ENCODE assay signal across 10 cellular contexts in the genomic region with DNA sequence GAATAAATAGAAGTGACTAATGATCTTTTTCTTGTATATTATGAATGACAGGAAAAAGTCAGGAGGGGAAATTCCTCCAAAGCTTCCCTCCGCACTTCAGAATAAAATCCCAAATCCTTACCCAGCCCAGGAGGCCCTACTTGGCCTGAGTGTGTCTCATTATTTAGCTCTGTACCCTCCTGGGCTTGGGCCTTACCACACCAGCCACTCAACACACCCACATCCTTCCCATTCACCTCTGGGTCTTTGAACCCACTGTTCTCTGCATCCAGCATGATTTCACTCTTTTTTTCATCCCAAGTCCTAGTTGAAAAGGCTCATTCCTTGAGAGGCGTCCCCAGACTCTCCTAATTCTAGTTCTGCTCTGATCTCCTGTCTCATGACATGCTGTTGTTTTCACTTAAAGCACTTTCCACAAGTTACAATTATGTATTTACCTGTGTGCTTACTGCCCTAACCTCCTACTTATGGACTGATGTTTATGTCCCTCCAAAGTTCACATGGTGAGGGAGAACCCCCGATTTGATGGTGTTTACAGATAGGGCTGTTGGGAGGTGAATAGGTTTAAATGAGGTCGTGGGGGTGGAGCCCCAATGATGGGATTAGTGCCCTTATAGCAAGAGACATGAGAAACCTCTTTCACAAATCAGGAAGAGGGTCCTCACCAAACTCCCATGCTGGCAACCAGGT. TPM values are rescaled to one million over a fixed set of nuclear protein-coding genes. Genes with fewer than 3 reads are reported as not detected.
DNase-seq lines count a peak whose midpoint lies in the region; ATAC-seq and TF ChIP-seq lines count a peak whose summit lies in the region.
"Had no signal": no experiment of that assay in that cellular context is flagged by ENCODE, and none has a peak within 500 bp of the region (broad histone marks: within the 10 kb centered on the region; RNA-seq: fewer than 3 reads in every experiment).

No MANE protein-coding gene starts in this region.

- H2AFZ ChIP-seq in osteoblast (ENCODE audit: low read length) (no peak overlapping the region), neuronal stem cell (ENCODE audit: low read length) (no peak overlapping the region)

- H3K79me1 ChIP-seq in neuronal stem cell (ENCODE audit: low read depth, low read length) = no peaks in the 10 kb centered on the region

- TF ChIP-seq CTCF in endothelial cell (IDR thresholded peaks at IDR 0.05; ENCODE audit: unreplicated experiment) (no peak), osteoblast (IDR thresholded peaks at IDR 0.05; ENCODE audit: extremely low read depth, low read depth, low read length) (no peak)

- H3K36me3 Mint-ChIP-seq in stimulated activated naive CD8-positive, alpha-beta T cell treated with anti-CD3 and anti-CD28 coated beads, Interleukin-15, Interleukin-2, amounts not matched to agents 100 ng/mL and 50 ng/mL, for 24 hours (ENCODE audit: low read depth) = peaks cover 8% of the 10 kb centered on the region
- peaks cover 10% of the 10 kb centered on the region for H3K36me3 Mint-ChIP-seq in endothelial cell (ENCODE audit: low read depth, unreplicated experiment)

- H2BK5ac ChIP-seq in neuronal stem cell (ENCODE audit: low read length) = no peak overlapping the region

- no peak overlapping the region for H3K23ac ChIP-seq in neuronal stem cell (ENCODE audit: low read depth, low read length, poor library complexity)

- H3K9me3 Mint-ChIP-seq in stimulated activated naive CD8-positive, alpha-beta T cell treated with anti-CD3 and anti-CD28 coated beads, Interleukin-15, Interleukin-2, amounts not matched to agents 100 ng/mL and 50 ng/mL, for 24 hours = no peaks in the 10 kb centered on the region
- no peaks in the 10 kb centered on the region for H3K9me3 Mint-ChIP-seq in endothelial cell (ENCODE audit: unreplicated experiment)

- H4K91ac ChIP-seq in neuronal stem cell (ENCODE audit: low read depth, low read length, poor library complexity) = no peak overlapping the region

- H4K8ac ChIP-seq in neuronal stem cell (ENCODE audit: low read depth, low read length) = no peak overlapping the region

- no peak overlapping the region for H2BK12ac ChIP-seq in neuronal stem cell (ENCODE audit: low read length)

- H3K4me3 Mint-ChIP-seq in stimulated activated naive CD8-positive, alpha-beta T cell treated with anti-CD3 and anti-CD28 coated beads, Interleukin-15, Interleukin-2, amounts not matched to agents 100 ng/mL and 50 ng/mL, for 24 hours = no peak overlapping the region
- H3K4me3 Mint-ChIP-seq in endothelial cell (ENCODE audit: unreplicated experiment) = peak overlapping the region; percentile 5

- peaks cover 60% of the 10 kb centered on the region for H3K79me2 ChIP-seq in osteoblast (ENCODE audit: insufficient read depth, low read length)

- no peaks in the 10 kb centered on the region for H4K20me1 ChIP-seq in osteoblast (ENCODE audit: insufficient read depth, low read length)

- H3K4me1 ChIP-seq in osteoblast (ENCODE audit: insufficient read depth, low read length) (peaks cover 84% of the 10 kb centered on the region), neuronal stem cell (ENCODE audit: control insufficient read depth in 2 of 2, insufficient read depth in 1 of 2, low read depth in 1 of 2, low read length in 2 of 2) (peaks cover 20 to 24% of the 10 kb centered on the region in 2 donors)

- H3K27ac ChIP-seq in osteoblast (ENCODE audit: low read depth, low read length) (peak overlapping the region; percentile 99), neuronal stem cell (replicated peaks; ENCODE audit: low read length) (no peak overlapping the region)

- H3K27me3 Mint-ChIP-seq in stimulated activated naive CD8-positive, alpha-beta T cell treated with anti-CD3 and anti-CD28 coated beads, Interleukin-15, Interleukin-2, amounts not matched to agents 100 ng/mL and 50 ng/mL, for 24 hours = no peaks in the 10 kb centered on the region
- peaks cover 4% of the 10 kb centered on the region for H3K27me3 Mint-ChIP-seq in endothelial cell (ENCODE audit: unreplicated experiment)

- peak overlapping the region; percentile 15 for H3K4me2 ChIP-seq in osteoblast (ENCODE audit: insufficient read depth, low read length)
- H3K4me2 ChIP-seq in neuronal stem cell (ENCODE audit: insufficient read depth, low read length, poor library complexity, severe bottlenecking) = no peak overlapping the region

- H2BK120ac ChIP-seq in neuronal stem cell (ENCODE audit: low read depth, low read length) = no peak overlapping the region

- no CpG with 5 or more reads among the region's 4 CpGs for WGBS in neuronal stem cell (ENCODE audit: extremely low coverage in 2 of 2, insufficient read length in 2 of 2, insufficient replicate concordance in 1 of 2), 2 donors

- ATAC-seq in stimulated activated naive CD8-positive, alpha-beta T cell treated with anti-CD3 and anti-CD28 coated beads, Interleukin-15, Interleukin-2, amounts not matched to agents 100 U/mL and 50 U/mL, for 24 hours = no peak
- ATAC-seq in GM21576 (IDR thresholded peaks at IDR 0.05; ENCODE audit: unreplicated experiment) (no peak), HG03571 (IDR thresholded peaks at IDR 0.05; ENCODE audit: unreplicated experiment) (no peak)

- no peak for DNase-seq in stimulated activated naive CD8-positive, alpha-beta T cell treated with anti-CD3 and anti-CD28 coated beads, Interleukin-15, Interleukin-2, amounts not matched to agents 100 U/mL and 50 U/mL, for 24 hours
- DNase-seq in endothelial cell (ENCODE audit: low spot score) (no peak), osteoblast (ENCODE audit: insufficient read length, low spot score, missing footprints) (no peak), SIG-M5 (lab: John Stamatoyannopoulos, UW) (no peak), neuronal stem cell (ENCODE audit: low spot score) (no peak)
- DNase-seq: NCI-H2029 treated with DMSO at 0.1 percent for 48 hours; stimulated activated CD4-positive, alpha-beta T cell treated with anti-CD3 and anti-CD28 coated beads, Interleukin-4, amount 100 ng/mL, for 24 hours had no signal

- H3K14ac ChIP-seq in neuronal stem cell (ENCODE audit: low read length) = no peak overlapping the region

- H3K36me3 ChIP-seq in osteoblast (ENCODE audit: insufficient read depth, low read length) (no peaks in the 10 kb centered on the region), neuronal stem cell (replicated peaks in 1 of 2; ENCODE audit: control insufficient read depth in 2 of 2, insufficient read depth in 2 of 2, low read length in 2 of 2) (no peaks in the 10 kb centered on the region)

- H2BK15ac ChIP-seq in neuronal stem cell (ENCODE audit: low read length) = no peak overlapping the region

- no peaks in the 10 kb centered on the region for H3K27me3 ChIP-seq in osteoblast (ENCODE audit: insufficient read depth, low read length)
- H3K27me3 ChIP-seq in neuronal stem cell (ENCODE audit: control insufficient read depth in 3 of 3, insufficient read depth in 3 of 3, low read depth in 1 of 3, low read length in 3 of 3) = no peaks in the 10 kb centered on the region

- no peaks in the 10 kb centered on the region for H3K9me3 ChIP-seq in osteoblast (ENCODE audit: low read depth, low read length)
- no peaks in the 10 kb centered on the region for H3K9me3 ChIP-seq in neuronal stem cell (replicated peaks in 1 of 2; ENCODE audit: control insufficient read depth in 2 of 2, insufficient read depth in 1 of 2, low read depth in 1 of 2, low read length in 2 of 2)

- H2AK5ac ChIP-seq in neuronal stem cell (ENCODE audit: low read depth, low read length) = no peak overlapping the region

- H3K4me3 ChIP-seq in osteoblast (ENCODE audit: insufficient read depth, low read length) = no peak overlapping the region
- no peak overlapping the region for H3K4me3 ChIP-seq in neuronal stem cell (ENCODE audit: low read length in 2 of 2)

- H3K18ac ChIP-seq in neuronal stem cell (ENCODE audit: low read length) = no peak overlapping the region

- no peak overlapping the region for H3K9ac ChIP-seq in neuronal stem cell (ENCODE audit: low read depth, low read length, poor library complexity)

- H3K4me1 Mint-ChIP-seq in stimulated activated naive CD8-positive, alpha-beta T cell treated with anti-CD3 and anti-CD28 coated beads, Interleukin-15, Interleukin-2, amounts not matched to agents 100 ng/mL and 50 ng/mL, for 24 hours (ENCODE audit: low read depth) = peaks cover 92% of the 10 kb centered on the region
- H3K4me1 Mint-ChIP-seq in endothelial cell (ENCODE audit: unreplicated experiment) = peaks cover 70% of the 10 kb centered on the region

- peak overlapping the region; percentile 33 for H3K27ac Mint-ChIP-seq in stimulated activated naive CD8-positive, alpha-beta T cell treated with anti-CD3 and anti-CD28 coated beads, Interleukin-15, Interleukin-2, amounts not matched to agents 100 ng/mL and 50 ng/mL, for 24 hours
- peak overlapping the region; percentile 68 for H3K27ac Mint-ChIP-seq in endothelial cell (ENCODE audit: unreplicated experiment)

- H3K4ac ChIP-seq in neuronal stem cell (ENCODE audit: low read length) = no peak overlapping the region

RNA-seq across cellular contexts. Expression of a gene that starts 6.4 kb away (rescaled TPM):
- 32.7 TPM for total RNA-seq in endothelial cell (ENCODE audit: unreplicated experiment)
- 7.6 and 7.7 TPM in 2 replicates for total RNA-seq in osteoblast
- 6.4 TPM for polyA plus RNA-seq in neuronal stem cell (2013, experiment 1 of 2)
- 6.4 TPM for polyA plus RNA-seq in neuronal stem cell (2013, experiment 2 of 2)

RNA-seq across cellular contexts. Expression of a gene that starts 32.4 kb away (rescaled TPM):
- total RNA-seq in endothelial cell (ENCODE audit: unreplicated experiment) (34.0 TPM), osteoblast (24.2 and 26.8 TPM in 2 replicates)
- polyA plus RNA-seq in neuronal stem cell (2013, experiment 1 of 2) = 84.3 TPM
- 85.9 TPM for polyA plus RNA-seq in neuronal stem cell (2013, experiment 2 of 2)
